Comparison of ENCODE assay signal across 1 cellular context in genomic region chr19:10959277-10959968, GRCh38.
TF ChIP-seq lines count a peak whose summit lies in the region.

No MANE protein-coding gene starts in this region.

TF ChIP-seq in GM12878, 131 proteins besides CTCF, POLR2A, EP300 and RAD21:
- TF ChIP-seq MLLT1 (IDR thresholded peaks at IDR 0.05): peak; percentile 98
